1 cellular context compared by ENCODE assay signal in genomic region chr17:14737984-14738651, GRCh38.
TF ChIP-seq lines count a peak whose summit lies in the region.

No MANE protein-coding gene starts in this region.

TF ChIP-seq in HepG2, 621 proteins besides CTCF, POLR2A, EP300 and RAD21 (continued from another document and continues in another):
- TF ChIP-seq ZBTB33 (CRISPR knock-in tag; IDR thresholded peaks at IDR 0.05) (0 out of 2 replicates have a peak, but pooled peaks have one; percentile 36), HOXA5 (CRISPR knock-in tag; IDR thresholded peaks at IDR 0.05) (0 out of 2 replicates have a peak, but pooled peaks have one; percentile 14), ZNF292 (CRISPR knock-in tag; IDR thresholded peaks at IDR 0.05; ENCODE audit: borderline replicate concordance, low read depth) (peak; percentile 81; the same call in 1 of the 2 replicates), MEF2D (CRISPR knock-in tag; IDR thresholded peaks at IDR 0.05) (peak; percentile 84), TARDBP (CRISPR knock-in tag; IDR thresholded peaks at IDR 0.05) (peak; percentile 35; the same call in 1 of the 2 replicates), EEA1 (CRISPR knock-in tag; IDR thresholded peaks at IDR 0.05; ENCODE audit: borderline replicate concordance) (no peak), ZBTB40 (IDR thresholded peaks at IDR 0.05) (no peak), ZBTB40 (CRISPR knock-in tag; IDR thresholded peaks at IDR 0.05) (peak; percentile 43; the same call in 1 of the 2 replicates), TERF1 (CRISPR knock-in tag; IDR thresholded peaks at IDR 0.05) (no peak), SUZ12 (IDR thresholded peaks at IDR 0.05; ENCODE audit: low read depth, low read length) (no peak), ERF (CRISPR knock-in tag; IDR thresholded peaks at IDR 0.05) (no peak; the same call in 1 of the 2 replicates), ATF4 (CRISPR knock-in tag; IDR thresholded peaks at IDR 0.05) (peak in 1 of 2 experiments; percentile 45; a peak in 2 of 4 replicates), ZNF710 (CRISPR knock-in tag; IDR thresholded peaks at IDR 0.05; ENCODE audit: borderline replicate concordance) (peak; percentile 89; the same call in 1 of the 2 replicates), ZNF512B (CRISPR knock-in tag; IDR thresholded peaks at IDR 0.05; ENCODE audit: borderline replicate concordance) (0 out of 2 replicates have a peak, but pooled peaks have one; percentile 51), ZMYM4 (CRISPR knock-in tag; IDR thresholded peaks at IDR 0.05) (peak; percentile 82; the same call in 1 of the 2 replicates), DMAP1 (CRISPR knock-in tag; IDR thresholded peaks at IDR 0.05) (peak; percentile 65), PATZ1 (CRISPR knock-in tag; IDR thresholded peaks at IDR 0.05) (peak; percentile 30; the same call in 1 of the 2 replicates), PITX1 (CRISPR knock-in tag; IDR thresholded peaks at IDR 0.05) (peak; percentile 34; the same call in 1 of the 2 replicates), JUND (CRISPR knock-in tag; IDR thresholded peaks at IDR 0.05) (peak; percentile 61; the same call in 1 of the 2 replicates), PTBP1 (IDR thresholded peaks at IDR 0.05; ENCODE audit: low read depth, low read length, poor library complexity, severe bottlenecking) (no peak), NBN (conservative IDR thresholded peaks at IDR 0.05) (no peak), HDAC1 (CRISPR knock-in tag; IDR thresholded peaks at IDR 0.05) (peak; percentile 83), RBFOX2 (IDR thresholded peaks at IDR 0.05; ENCODE audit: low read depth, low read length) (no peak), ZNF746 (CRISPR knock-in tag; IDR thresholded peaks at IDR 0.05) (peak; percentile 60; the same call in 1 of the 2 replicates), CCDC6 (CRISPR knock-in tag; IDR thresholded peaks at IDR 0.05) (0 out of 2 replicates have a peak, but pooled peaks have one; percentile 33), KDM4B (CRISPR knock-in tag; IDR thresholded peaks at IDR 0.05) (no peak), ZBTB38 (CRISPR knock-in tag; IDR thresholded peaks at IDR 0.05) (no peak), TEAD2 (CRISPR knock-in tag; IDR thresholded peaks at IDR 0.05) (no peak), SNAPC5 (CRISPR knock-in tag; IDR thresholded peaks at IDR 0.05; ENCODE audit: borderline replicate concordance) (no peak), LCORL (IDR thresholded peaks at IDR 0.05) (no peak), LCORL (CRISPR knock-in tag; IDR thresholded peaks at IDR 0.05) (peak; percentile 98)
